1 cellular context compared by ENCODE assay signal in genomic region chr20:31560900-31561598, GRCh38.
TF ChIP-seq lines count a peak whose summit lies in the region.

No MANE protein-coding gene starts in this region.

TF ChIP-seq in HepG2, 621 proteins besides CTCF, POLR2A, EP300 and RAD21 (continued from another document):
- TF ChIP-seq USF2 (IDR thresholded peaks at IDR 0.05; ENCODE audit: low read depth, low read length): peak; percentile 24; the same call in 1 of the 2 replicates
- TF ChIP-seq USF2 (CRISPR knock-in tag; IDR thresholded peaks at IDR 0.05; ENCODE audit: borderline replicate concordance): no peak
- TF ChIP-seq GMEB1 (CRISPR knock-in tag; IDR thresholded peaks at IDR 0.05; ENCODE audit: borderline replicate concordance): peak; percentile 19; the same call in 1 of the 2 replicates
- TF ChIP-seq MAFK (conservative IDR thresholded peaks at IDR 0.05 in 1 of 2, IDR thresholded peaks at IDR 0.05 in 1 of 2; ENCODE audit: low read length in 2 of 2): peak; percentile 34 to 63; a peak in 3 of 4 replicates
- TF ChIP-seq CHD4 (IDR thresholded peaks at IDR 0.05; ENCODE audit: borderline replicate concordance, low read length): peak; percentile 53; the same call in 1 of the 2 replicates
- peak; percentile 52; the same call in 1 of the 2 replicates for TF ChIP-seq ZMYM3 (CRISPR knock-in tag; IDR thresholded peaks at IDR 0.05)
- TF ChIP-seq ZNF629 (CRISPR knock-in tag; conservative IDR thresholded peaks at IDR 0.05): peak; percentile 92
- TF ChIP-seq MAFF (IDR thresholded peaks at IDR 0.05; ENCODE audit: low read depth, low read length): peak; percentile 52
- TF ChIP-seq RELA (CRISPR knock-in tag; IDR thresholded peaks at IDR 0.05): no peak
- no peak for TF ChIP-seq FOXJ3 (CRISPR knock-in tag; IDR thresholded peaks at IDR 0.05; ENCODE audit: borderline replicate concordance)
- no peak for TF ChIP-seq MYPOP (CRISPR knock-in tag; IDR thresholded peaks at IDR 0.05)
